ENCODE assay signal across 1 cellular context in genomic region chr9:85940832-85941616, GRCh38.
TF ChIP-seq lines count a peak whose summit lies in the region.

TSS of gene NAA35 (plus strand) at chr9:85941146. CDS start at chr9:85942160, 1,014 bp downstream.

TF ChIP-seq in HepG2, 621 proteins besides CTCF, POLR2A, EP300 and RAD21 (continued from another document and continues in another):
- TF ChIP-seq ZNF407 (CRISPR knock-in tag; IDR thresholded peaks at IDR 0.05; ENCODE audit: not compliant biosample characterization) (no peak), FOXJ3 (CRISPR knock-in tag; IDR thresholded peaks at IDR 0.05; ENCODE audit: borderline replicate concordance) (no peak), ZBTB7A (CRISPR knock-in tag; IDR thresholded peaks at IDR 0.05) (peak; percentile 86), NFRKB (IDR thresholded peaks at IDR 0.05) (no peak), ZNF264 (CRISPR knock-in tag; IDR thresholded peaks at IDR 0.05) (0 out of 2 replicates have a peak, but pooled peaks have one; percentile 18), MTA1 (CRISPR knock-in tag; IDR thresholded peaks at IDR 0.05; ENCODE audit: borderline replicate concordance) (no peak; the same call in 1 of the 2 replicates), RARA (CRISPR knock-in tag; IDR thresholded peaks at IDR 0.05) (0 out of 2 replicates have a peak, but pooled peaks have one; percentile 9), DNMT3B (CRISPR knock-in tag; conservative IDR thresholded peaks at IDR 0.05) (no peak), JDP2 (CRISPR knock-in tag; IDR thresholded peaks at IDR 0.05; ENCODE audit: borderline replicate concordance) (no peak), ZNF501 (CRISPR knock-in tag; IDR thresholded peaks at IDR 0.05) (peak; percentile 79), YY1 (IDR thresholded peaks at IDR 0.05; ENCODE audit: insufficient read depth, insufficient replicate concordance, low read depth, low read length) (peak; percentile 91), ZNF496 (CRISPR knock-in tag; IDR thresholded peaks at IDR 0.05; ENCODE audit: insufficient replicate concordance) (no peak), ZNF142 (CRISPR knock-in tag; IDR thresholded peaks at IDR 0.05) (peak; percentile 82), HBP1 (CRISPR knock-in tag; IDR thresholded peaks at IDR 0.05; ENCODE audit: low read depth) (no peak), KMT2A (CRISPR knock-in tag; IDR thresholded peaks at IDR 0.05) (peak; percentile 59; the same call in 1 of the 2 replicates), ZNF460 (CRISPR knock-in tag; IDR thresholded peaks at IDR 0.05; ENCODE audit: borderline replicate concordance) (no peak), NAIF1 (CRISPR knock-in tag; IDR thresholded peaks at IDR 0.05; ENCODE audit: borderline replicate concordance) (peak; percentile 65; the same call in 1 of the 2 replicates), ZNF740 (CRISPR knock-in tag; IDR thresholded peaks at IDR 0.05) (no peak), MAF1 (CRISPR knock-in tag; IDR thresholded peaks at IDR 0.05; ENCODE audit: borderline replicate concordance) (no peak), NFKB2 (CRISPR knock-in tag; IDR thresholded peaks at IDR 0.05; ENCODE audit: borderline replicate concordance) (peak; percentile 81; the same call in 1 of the 2 replicates), CHD2 (IDR thresholded peaks at IDR 0.05; ENCODE audit: low read depth, low read length) (peak; percentile 100), ZGPAT (CRISPR knock-in tag; IDR thresholded peaks at IDR 0.05) (peak; percentile 70), ZNF614 (CRISPR knock-in tag; IDR thresholded peaks at IDR 0.05; ENCODE audit: borderline replicate concordance) (peak; percentile 53; the same call in 1 of the 2 replicates), PHF5A (CRISPR knock-in tag; IDR thresholded peaks at IDR 0.05; ENCODE audit: low read depth, unreplicated experiment) (peak; percentile 70), ZNF331 (CRISPR knock-in tag; IDR thresholded peaks at IDR 0.05) (peak; percentile 20), ZNF143 (CRISPR knock-in tag; IDR thresholded peaks at IDR 0.05) (peak; percentile 85), ZBTB4 (CRISPR knock-in tag; IDR thresholded peaks at IDR 0.05; ENCODE audit: borderline replicate concordance) (no peak), ZNF547 (CRISPR knock-in tag; IDR thresholded peaks at IDR 0.05) (0 out of 2 replicates have a peak, but pooled peaks have one; percentile 70), ZNF775 (CRISPR knock-in tag; IDR thresholded peaks at IDR 0.05; ENCODE audit: borderline replicate concordance) (no peak), REPIN1 (CRISPR knock-in tag; IDR thresholded peaks at IDR 0.05; ENCODE audit: borderline replicate concordance, low read depth) (peak; percentile 64), SALL2 (CRISPR knock-in tag; IDR thresholded peaks at IDR 0.05) (peak; percentile 20; the same call in 1 of the 2 replicates), ARNT2 (CRISPR knock-in tag; IDR thresholded peaks at IDR 0.05; ENCODE audit: low read depth) (peak; percentile 81; the same call in 1 of the 2 replicates), ZNF510 (CRISPR knock-in tag; IDR thresholded peaks at IDR 0.05; ENCODE audit: low read depth) (no peak), NCOA2 (CRISPR knock-in tag; IDR thresholded peaks at IDR 0.05) (peak; percentile 17; the same call in 1 of the 2 replicates)
